Comparison of ENCODE assay signal across 7 cellular contexts in genomic region chr12:27013606-27014084, GRCh38. TPM values are rescaled to one million over a fixed set of nuclear protein-coding genes. Genes with fewer than 3 reads are reported as not detected.
DNase-seq lines count a peak whose midpoint lies in the region; ATAC-seq and TF ChIP-seq lines count a peak whose summit lies in the region.

No MANE protein-coding gene starts in this region.

- no peaks in the 10 kb centered on the region for H3K27me3 ChIP-seq in WERI-Rb-1 (ENCODE audit: insufficient read depth, low read depth, severe bottlenecking)

- H3K36me3 ChIP-seq in ES-I3 (ENCODE audit: insufficient read depth, low read length), result peaks cover 7% of the 10 kb centered on the region; the same call in 1 of the 2 replicates
- H3K36me3 ChIP-seq in WERI-Rb-1, result no peaks in the 10 kb centered on the region; the same call in 1 of the 2 replicates

- DNase-seq in WERI-Rb-1, result peak; percentile 19
- DNase-seq in fibroblast of villous mesenchyme (ENCODE audit: low read depth), result peak; percentile 42
- DNase-seq in omental fat pad (ENCODE audit: low spot score), result no peak
- DNase-seq in activated gamma-delta T cell (lab: John Stamatoyannopoulos, UW), result no peak

- H3K27ac ChIP-seq in WERI-Rb-1, result peak overlapping the region; percentile 67

- TF ChIP-seq CTCF in WERI-Rb-1 (IDR thresholded peaks at IDR 0.05; ENCODE audit: low read depth, low read length) (no peak), fibroblast of villous mesenchyme (IDR thresholded peaks at IDR 0.05; ENCODE audit: insufficient read depth, low read depth, low read length) (no peak), omental fat pad (IDR thresholded peaks at IDR 0.05) (no peak)

- H3K4me3 ChIP-seq in WERI-Rb-1 (ENCODE audit: low read depth, low read length) (peak overlapping the region; percentile 72), fibroblast of villous mesenchyme (ENCODE audit: low read depth, low read length) (peak overlapping the region; percentile 76)

- H3K4me1 ChIP-seq in ES-I3 (ENCODE audit: insufficient read depth, low read length), result peaks cover 22% of the 10 kb centered on the region

- ATAC-seq in GM19452 (IDR thresholded peaks at IDR 0.05; ENCODE audit: unreplicated experiment) (peak; percentile 21), HG03469 (IDR thresholded peaks at IDR 0.05; ENCODE audit: unreplicated experiment) (peak; percentile 7), omental fat pad (ENCODE audit: low FRiP score) (peak; percentile 16)

- peak overlapping the region; percentile 97 for H3K9ac ChIP-seq in ES-I3 (ENCODE audit: low read depth, low read length)

- H3K9me3 ChIP-seq in ES-I3 (ENCODE audit: control insufficient read depth, insufficient read depth, low read length), result no peaks in the 10 kb centered on the region
- H3K9me3 ChIP-seq in WERI-Rb-1 (ENCODE audit: severe bottlenecking), result no peaks in the 10 kb centered on the region

RNA-seq across cellular contexts. Expression of gene TM7SF3, which starts 0.5 kb away (rescaled TPM):
- total RNA-seq in fibroblast of villous mesenchyme (62.5 and 105 TPM in 2 replicates), omental fat pad (10 to 100 TPM; 33.9 to 92.5 (median 62.4) TPM)

RNA-seq across cellular contexts. Expression of gene MED21, which starts 8.7 kb away (rescaled TPM):
- total RNA-seq in fibroblast of villous mesenchyme, result 37.4 and 84.6 TPM in 2 replicates
- 10 to 100 TPM; 30.6 to 37.5 (median 33.4) TPM for total RNA-seq in omental fat pad

Comparison
In these comparisons a context has a peak if more than half of its experiments do, and no peak if none do; other contexts are left out.
1. DNase-seq: peak in WERI-Rb-1 (single experiment) and fibroblast of villous mesenchyme (single experiment); none in omental fat pad (single experiment) and activated gamma-delta T cell (single experiment).
2. Peak in every context shown above with its lines, with median percentiles within 50 percentile points of each other: ATAC-seq.